ENCODE assay signal across 17 cellular contexts in genomic region chr14:92154283-92154942, GRCh38. TPM values are rescaled to one million over a fixed set of nuclear protein-coding genes. Genes with fewer than 3 reads are reported as not detected.
DNase-seq lines count a peak whose midpoint lies in the region; TF ChIP-seq lines count a peak whose summit lies in the region.
"Had no signal": no experiment of that assay in that cellular context is flagged by ENCODE, and none has a peak within 500 bp of the region (broad histone marks: within the 10 kb centered on the region; RNA-seq: fewer than 3 reads in every experiment).

No MANE protein-coding gene starts in this region.

- H3K27me3 ChIP-seq in CD8-positive, alpha-beta memory T cell (ENCODE audit: insufficient read depth, low read length, poor library complexity, severe bottlenecking), result no peaks in the 10 kb centered on the region
- H3K27me3 ChIP-seq in adipocyte (replicated peaks; ENCODE audit: control insufficient read depth, insufficient read depth, low read length), result no peaks in the 10 kb centered on the region
- H3K27me3 ChIP-seq in effector memory CD4-positive, alpha-beta T cell (replicated peaks; ENCODE audit: control insufficient read depth, insufficient read depth, low read length, poor library complexity, severe bottlenecking), result no peaks in the 10 kb centered on the region
- H3K27me3 ChIP-seq: BLaER1 treated with 17β-estradiol and CSF1 and Interleukin-3, amounts not matched to agents 10 nM and 100 nM; spleen had no signal

- H3K27me3 Mint-ChIP-seq in CD8-positive, alpha-beta memory T cell, result no peaks in the 10 kb centered on the region
- H3K27me3 Mint-ChIP-seq in mesothelial cell of epicardium (ENCODE audit: low read depth), result no peaks in the 10 kb centered on the region
- H3K27me3 Mint-ChIP-seq in activated naive CD4-positive, alpha-beta T cell treated with anti-CD3 and anti-CD28 coated beads for 36 hours (ENCODE audit: low read depth), result no peaks in the 10 kb centered on the region
- H3K27me3 Mint-ChIP-seq: activated CD4-positive, alpha-beta T cell treated with anti-CD3 and anti-CD28 coated beads for 36 hours; activated T-cell treated with anti-CD3 and anti-CD28 coated beads, Interleukin-2, amount 50 U/mL, for 24 hours had no signal

- no peak overlapping the region for H3K27ac ChIP-seq in CD8-positive, alpha-beta memory T cell (ENCODE audit: low read depth, low read length)
- no peak overlapping the region for H3K27ac ChIP-seq in effector memory CD4-positive, alpha-beta T cell (ENCODE audit: insufficient read depth, low read length, poor library complexity, severe bottlenecking)
- H3K27ac ChIP-seq: BLaER1 treated with 17β-estradiol and CSF1 and Interleukin-3, amounts not matched to agents 10 nM and 100 nM; spleen had no signal

- peak overlapping the region in 5 of 8 donors; percentile 36 to 85 (median 47) for H3K27ac Mint-ChIP-seq in CD8-positive, alpha-beta memory T cell
- no peak overlapping the region for H3K27ac Mint-ChIP-seq in mesothelial cell of epicardium
- H3K27ac Mint-ChIP-seq in activated naive CD4-positive, alpha-beta T cell treated with anti-CD3 and anti-CD28 coated beads for 36 hours, result no peak overlapping the region

- H3K9ac ChIP-seq in adipocyte (ENCODE audit: low read length), result no peak overlapping the region
- H3K9ac ChIP-seq: BLaER1 treated with 17β-estradiol and CSF1 and Interleukin-3, amounts not matched to agents 10 nM and 100 nM had no signal

- CTCF ChIA-PET in CD8-positive, alpha-beta memory T cell (lab: Charles Lee), result no interaction called here
- CTCF ChIA-PET in activated naive CD4-positive, alpha-beta T cell treated with anti-CD3 and anti-CD28 coated beads for 36 hours (lab: Charles Lee), result interaction anchor here (0.6 kb wide), 1 partner anchor 1352 kb away, joined by 3 read pairs; no protein-coding TSS in a partner anchor

- no peak overlapping the region for H3K4me3 ChIP-seq in CD8-positive, alpha-beta memory T cell (ENCODE audit: low read length)
- H3K4me3 ChIP-seq in adipocyte (ENCODE audit: low read length) (peak overlapping the region; percentile 38), fibroblast of the aortic adventitia (ENCODE audit: low read depth, low read length) (no peak overlapping the region)
- H3K4me3 ChIP-seq in effector memory CD4-positive, alpha-beta T cell (ENCODE audit: insufficient read depth, low read depth, low read length, poor library complexity, severe bottlenecking), result no peak overlapping the region
- H3K4me3 ChIP-seq: BLaER1 treated with 17β-estradiol and CSF1 and Interleukin-3, amounts not matched to agents 10 nM and 100 nM; spleen had no signal

- peaks cover 3 to 6% (median 4%) of the 10 kb centered on the region in 3 donors for H3K4me1 Mint-ChIP-seq in CD8-positive, alpha-beta memory T cell
- no peaks in the 10 kb centered on the region for H3K4me1 Mint-ChIP-seq in mesothelial cell of epicardium
- peaks cover 5% of the 10 kb centered on the region for H3K4me1 Mint-ChIP-seq in activated naive CD4-positive, alpha-beta T cell treated with anti-CD3 and anti-CD28 coated beads for 36 hours (ENCODE audit: low read depth)

- no peaks in the 10 kb centered on the region for H3K9me3 Mint-ChIP-seq in CD8-positive, alpha-beta memory T cell
- H3K9me3 Mint-ChIP-seq in mesothelial cell of epicardium, result no peaks in the 10 kb centered on the region
- H3K9me3 Mint-ChIP-seq in activated naive CD4-positive, alpha-beta T cell treated with anti-CD3 and anti-CD28 coated beads for 36 hours, result no peaks in the 10 kb centered on the region
- H3K9me3 Mint-ChIP-seq: activated T-cell treated with anti-CD3 and anti-CD28 coated beads, Interleukin-2, amount 50 U/mL, for 24 hours had no signal

- DNase-seq in CD8-positive, alpha-beta memory T cell, result no peak
- DNase-seq in HCEC 1CT (peak; percentile 34), adipocyte (ENCODE audit: low read depth) (peak; percentile 70), fibroblast of the aortic adventitia (ENCODE audit: low read depth) (peak; percentile 37), mesothelial cell of epicardium (ENCODE audit: low spot score in 2 of 2, unreplicated experiment in 2 of 2) (no peak), MV-4-11 (lab: John Stamatoyannopoulos, UW) (no peak)
- no peak for DNase-seq in effector memory CD4-positive, alpha-beta T cell
- DNase-seq in activated naive CD4-positive, alpha-beta T cell treated with anti-CD3 and anti-CD28 coated beads for 36 hours, result no peak
- DNase-seq: activated CD4-positive, alpha-beta T cell treated with anti-CD3 and anti-CD28 coated beads for 36 hours; activated T-cell treated with anti-CD3 and anti-CD28 coated beads, Interleukin-2, amount 50 U/mL, for 24 hours; cortex of kidney; H7; left cardiac atrium; NCI-H774; spleen; T-helper 9 cell had no signal

- POLR2A ChIA-PET in CD8-positive, alpha-beta memory T cell (lab: Charles Lee), result no interaction called here

- peaks cover 4 to 77% (median 28%) of the 10 kb centered on the region in 3 donors for H3K36me3 Mint-ChIP-seq in CD8-positive, alpha-beta memory T cell
- peaks cover 48% of the 10 kb centered on the region for H3K36me3 Mint-ChIP-seq in mesothelial cell of epicardium
- H3K36me3 Mint-ChIP-seq in activated naive CD4-positive, alpha-beta T cell treated with anti-CD3 and anti-CD28 coated beads for 36 hours (ENCODE audit: low read depth), result peaks cover 37% of the 10 kb centered on the region

- no peak overlapping the region for H3K4me3 Mint-ChIP-seq in CD8-positive, alpha-beta memory T cell
- H3K4me3 Mint-ChIP-seq in mesothelial cell of epicardium, result no peak overlapping the region
- no peak overlapping the region for H3K4me3 Mint-ChIP-seq in activated naive CD4-positive, alpha-beta T cell treated with anti-CD3 and anti-CD28 coated beads for 36 hours
- H3K4me3 Mint-ChIP-seq: activated CD4-positive, alpha-beta T cell treated with anti-CD3 and anti-CD28 coated beads for 36 hours; activated T-cell treated with anti-CD3 and anti-CD28 coated beads, Interleukin-2, amount 50 U/mL, for 24 hours had no signal

- intact Hi-C loops in activated naive CD4-positive, alpha-beta T cell treated with anti-CD3 and anti-CD28 coated beads for 36 hours (cut with micrococcal nuclease), result no loop called here

- peaks cover 34% of the 10 kb centered on the region for H3K36me3 ChIP-seq in CD8-positive, alpha-beta memory T cell (ENCODE audit: insufficient read depth, low read length)
- H3K36me3 ChIP-seq in adipocyte (ENCODE audit: control insufficient read depth, insufficient read depth, low read length, severe bottlenecking), result peaks cover 53% of the 10 kb centered on the region
- peaks cover 47% of the 10 kb centered on the region for H3K36me3 ChIP-seq in effector memory CD4-positive, alpha-beta T cell (ENCODE audit: control insufficient read depth, insufficient read depth, low read length)

- H3K4me1 ChIP-seq in CD8-positive, alpha-beta memory T cell (ENCODE audit: insufficient read depth, low read length), result no peaks in the 10 kb centered on the region
- H3K4me1 ChIP-seq in adipocyte (ENCODE audit: control insufficient read depth, insufficient read depth, low read length), result peaks cover 30% of the 10 kb centered on the region
- H3K4me1 ChIP-seq in effector memory CD4-positive, alpha-beta T cell (ENCODE audit: control insufficient read depth, insufficient read depth, low read length, poor library complexity, severe bottlenecking), result no peaks in the 10 kb centered on the region
- H3K4me1 ChIP-seq: BLaER1 treated with 17β-estradiol and CSF1 and Interleukin-3, amounts not matched to agents 10 nM and 100 nM; spleen had no signal

- no peaks in the 10 kb centered on the region for H3K9me3 ChIP-seq in CD8-positive, alpha-beta memory T cell (ENCODE audit: low read length)
- no peaks in the 10 kb centered on the region for H3K9me3 ChIP-seq in adipocyte (ENCODE audit: control insufficient read depth, low read length)
- no peaks in the 10 kb centered on the region for H3K9me3 ChIP-seq in effector memory CD4-positive, alpha-beta T cell (ENCODE audit: control insufficient read depth, low read length)
- H3K9me3 ChIP-seq: BLaER1 treated with 17β-estradiol and CSF1 and Interleukin-3, amounts not matched to agents 10 nM and 100 nM; spleen had no signal

- TF ChIP-seq CTCF in fibroblast of the aortic adventitia (IDR thresholded peaks at IDR 0.05; ENCODE audit: insufficient read depth, low read length) (no peak), mesothelial cell of epicardium (IDR thresholded peaks at IDR 0.05; ENCODE audit: unreplicated experiment) (no peak)

RNA-seq across cellular contexts. Expression of gene CPSF2, which starts 32.6 kb away (rescaled TPM):
- total RNA-seq in CD8-positive, alpha-beta memory T cell, result 100 to 1,000 TPM; 134 to 144 TPM
- 29.5 TPM for polyA plus RNA-seq in CD8-positive, alpha-beta memory T cell
- total RNA-seq in fibroblast of the aortic adventitia (ENCODE audit: low replicate concordance) (58.1 and 58.3 TPM in 2 replicates), mesothelial cell of epicardium (58.1 to 60.7 TPM (median 58.9 TPM) in 3 replicates)
- 100 to 1,000 TPM; 103 to 115 TPM for total RNA-seq in activated naive CD4-positive, alpha-beta T cell treated with anti-CD3 and anti-CD28 coated beads for 36 hours

RNA-seq across cellular contexts. Expression of gene NDUFB1, which starts 32.9 kb away (rescaled TPM):
- 100 to 1,000 TPM; 103 to 112 TPM for total RNA-seq in CD8-positive, alpha-beta memory T cell
- 317 TPM for polyA plus RNA-seq in CD8-positive, alpha-beta memory T cell
- total RNA-seq in fibroblast of the aortic adventitia (ENCODE audit: low replicate concordance), result 286 and 765 TPM in 2 replicates
- total RNA-seq in mesothelial cell of epicardium, result 97.4 to 103 TPM (median 97.9 TPM) in 3 replicates
- total RNA-seq in activated naive CD4-positive, alpha-beta T cell treated with anti-CD3 and anti-CD28 coated beads for 36 hours, result 100 to 1,000 TPM; 111 to 114 TPM

RNA-seq across cellular contexts. Expression of gene ATXN3, which starts 48.0 kb away (rescaled TPM):
- 10 to 100 TPM; 25.1 to 32.5 TPM for total RNA-seq in CD8-positive, alpha-beta memory T cell
- polyA plus RNA-seq in CD8-positive, alpha-beta memory T cell, result 20.5 TPM
- total RNA-seq in fibroblast of the aortic adventitia (ENCODE audit: low replicate concordance) (30.2 and 53.1 TPM in 2 replicates), mesothelial cell of epicardium (32.4 to 33.6 TPM (median 33.5 TPM) in 3 replicates)
- total RNA-seq in activated naive CD4-positive, alpha-beta T cell treated with anti-CD3 and anti-CD28 coated beads for 36 hours, result 10 to 100 TPM; 25.0 to 27.1 TPM

Comparison
In these comparisons a context has a peak if more than half of its experiments do, and no peak if none do; other contexts are left out.
1. DNase-seq: peak in HCEC 1CT (single experiment), adipocyte (single experiment) and fibroblast of the aortic adventitia (single experiment); none in CD8-positive, alpha-beta memory T cell (0 of 5), effector memory CD4-positive, alpha-beta T cell (0 of 3), mesothelial cell of epicardium (0 of 2), activated naive CD4-positive, alpha-beta T cell treated with anti-CD3 and anti-CD28 coated beads for 36 hours (single experiment) and MV-4-11 (single experiment).
2. H3K27ac Mint-ChIP-seq: peak in CD8-positive, alpha-beta memory T cell (5 of 8); none in mesothelial cell of epicardium (single experiment) and activated naive CD4-positive, alpha-beta T cell treated with anti-CD3 and anti-CD28 coated beads for 36 hours (single experiment).